In genomic region chr5:139847091-139847490, GRCh38 we compare ENCODE assay signal across 14 cellular contexts. TPM values are rescaled to one million over a fixed set of nuclear protein-coding genes. Genes with fewer than 3 reads are reported as not detected.
DNase-seq lines count a peak whose midpoint lies in the region; ATAC-seq and TF ChIP-seq lines count a peak whose summit lies in the region.
"Had no signal": no experiment of that assay in that cellular context is flagged by ENCODE, and none has a peak within 500 bp of the region (broad histone marks: within the 10 kb centered on the region; RNA-seq: fewer than 3 reads in every experiment).

No MANE protein-coding gene starts in this region.

- no peaks in the 10 kb centered on the region for H3K9me3 ChIP-seq in CD8-positive, alpha-beta memory T cell (ENCODE audit: low read length)
- H3K9me3 ChIP-seq in ovary: no peaks in the 10 kb centered on the region
- no peaks in the 10 kb centered on the region for H3K9me3 ChIP-seq in WERI-Rb-1 (ENCODE audit: severe bottlenecking)
- H3K9me3 ChIP-seq: adrenal gland, gastrocnemius medialis, thyroid gland had no signal

- DNase-seq in activated CD4-positive, alpha-beta T cell treated with anti-CD3 and anti-CD28 coated beads, Interleukin-2, amount 10 ng/mL, durations not matched to agents 24 days and 14 days: no peak
- no peak for DNase-seq in activated CD4-positive, alpha-beta T cell treated with anti-CD3 and anti-CD28 coated beads, Interleukin-2, amount 50 U/mL, for 4 hours
- DNase-seq in CD8-positive, alpha-beta memory T cell: no peak
- DNase-seq in central memory CD8-positive, alpha-beta T cell (ENCODE audit: low spot score in 2 of 2): no peak
- DNase-seq in ovary (peak in 4 of 5 donors; percentile 18 to 35 (median 24)), WERI-Rb-1 (no peak), hypothalamus (lab: John Stamatoyannopoulos, UW) (no peak)
- no peak for DNase-seq in stimulated activated naive CD4-positive, alpha-beta T cell treated with Interleukin-2 at 50 U/mL for 16 hours (lab: John Stamatoyannopoulos, UW)
- DNase-seq: ACHN, NCI-H2107, PC-9 had no signal

- WGBS in ovary, 3 donors: 55 to 61% (median 58%) methylated on average over 10 of the region's 10 CpGs

- no peaks in the 10 kb centered on the region for H3K36me3 Mint-ChIP-seq in activated CD4-positive, alpha-beta T cell treated with anti-CD3 and anti-CD28 coated beads, Interleukin-2, amount 10 ng/mL, durations not matched to agents 24 days and 14 days (ENCODE audit: low read depth)
- no peaks in the 10 kb centered on the region for H3K36me3 Mint-ChIP-seq in CD8-positive, alpha-beta memory T cell
- peaks cover 5% of the 10 kb centered on the region for H3K36me3 Mint-ChIP-seq in central memory CD8-positive, alpha-beta T cell (ENCODE audit: insufficient read depth)

- no peak overlapping the region for H3K27ac ChIP-seq in CD8-positive, alpha-beta memory T cell (ENCODE audit: low read depth, low read length)
- H3K27ac ChIP-seq in ovary: no peak overlapping the region
- H3K27ac ChIP-seq in WERI-Rb-1: no peak overlapping the region
- H3K27ac ChIP-seq: PC-9 had no signal

- no peak for TF ChIP-seq POLR2A in ovary (IDR thresholded peaks at IDR 0.05)

- H3K9me3 Mint-ChIP-seq in activated CD4-positive, alpha-beta T cell treated with anti-CD3 and anti-CD28 coated beads, Interleukin-2, amount 10 ng/mL, durations not matched to agents 24 days and 14 days: no peaks in the 10 kb centered on the region
- H3K9me3 Mint-ChIP-seq in CD8-positive, alpha-beta memory T cell: no peaks in the 10 kb centered on the region
- H3K9me3 Mint-ChIP-seq in central memory CD8-positive, alpha-beta T cell: no peaks in the 10 kb centered on the region

- H3K4me1 Mint-ChIP-seq in activated CD4-positive, alpha-beta T cell treated with anti-CD3 and anti-CD28 coated beads, Interleukin-2, amount 10 ng/mL, durations not matched to agents 24 days and 14 days: peaks cover 2% of the 10 kb centered on the region
- peaks cover 10 to 23% (median 21%) of the 10 kb centered on the region in 3 donors for H3K4me1 Mint-ChIP-seq in CD8-positive, alpha-beta memory T cell
- peaks cover 27% of the 10 kb centered on the region for H3K4me1 Mint-ChIP-seq in central memory CD8-positive, alpha-beta T cell

- TF ChIP-seq CTCF in ovary (IDR thresholded peaks at IDR 0.05): no peak
- no peak for TF ChIP-seq CTCF in WERI-Rb-1 (IDR thresholded peaks at IDR 0.05; ENCODE audit: low read depth, low read length)

- H3K27me3 Mint-ChIP-seq in activated CD4-positive, alpha-beta T cell treated with anti-CD3 and anti-CD28 coated beads, Interleukin-2, amount 10 ng/mL, durations not matched to agents 24 days and 14 days: peaks cover 58% of the 10 kb centered on the region
- H3K27me3 Mint-ChIP-seq in CD8-positive, alpha-beta memory T cell: peaks cover 15 to 23% of the 10 kb centered on the region in 2 donors
- peaks cover 33% of the 10 kb centered on the region for H3K27me3 Mint-ChIP-seq in central memory CD8-positive, alpha-beta T cell

- no peak overlapping the region for H3K4me3 ChIP-seq in CD8-positive, alpha-beta memory T cell (ENCODE audit: low read length)
- H3K4me3 ChIP-seq in ovary (no peak overlapping the region), WERI-Rb-1 (ENCODE audit: low read depth, low read length) (no peak overlapping the region)
- H3K4me3 ChIP-seq: PC-9 had no signal

- peaks cover 10% of the 10 kb centered on the region for H3K27me3 ChIP-seq in CD8-positive, alpha-beta memory T cell (ENCODE audit: insufficient read depth, low read length, poor library complexity, severe bottlenecking)
- H3K27me3 ChIP-seq in ovary: no peaks in the 10 kb centered on the region
- no peaks in the 10 kb centered on the region for H3K27me3 ChIP-seq in WERI-Rb-1 (ENCODE audit: insufficient read depth, low read depth, severe bottlenecking)
- H3K27me3 ChIP-seq: adrenal gland, gastrocnemius medialis, thyroid gland had no signal

- peak overlapping the region; percentile 62 for H3K4me3 Mint-ChIP-seq in activated CD4-positive, alpha-beta T cell treated with anti-CD3 and anti-CD28 coated beads, Interleukin-2, amount 10 ng/mL, durations not matched to agents 24 days and 14 days
- H3K4me3 Mint-ChIP-seq in CD8-positive, alpha-beta memory T cell: peak overlapping the region; percentile 18 to 77 (median 61)
- H3K4me3 Mint-ChIP-seq in central memory CD8-positive, alpha-beta T cell: peak overlapping the region; percentile 61

- POLR2A ChIA-PET in CD8-positive, alpha-beta memory T cell (lab: Charles Lee): interaction anchor here (0.9 to 1.1 kb wide), 2 partner anchors 54 to 55 kb away, joined by 3 to 4 read pairs; no protein-coding TSS in a partner anchor

- ATAC-seq in central memory CD8-positive, alpha-beta T cell (replicated peaks; ENCODE audit: extremely low read depth, poor library complexity, severe bottlenecking): no peak

- no peak overlapping the region for H3K27ac Mint-ChIP-seq in activated CD4-positive, alpha-beta T cell treated with anti-CD3 and anti-CD28 coated beads, Interleukin-2, amount 10 ng/mL, durations not matched to agents 24 days and 14 days
- H3K27ac Mint-ChIP-seq in CD8-positive, alpha-beta memory T cell: peak overlapping the region in 2 of 8 donors; percentile 17 to 20
- H3K27ac Mint-ChIP-seq in central memory CD8-positive, alpha-beta T cell (ENCODE audit: low read depth): peak overlapping the region; percentile 69

- intact Hi-C loops in activated CD4-positive, alpha-beta T cell treated with anti-CD3 and anti-CD28 coated beads, Interleukin-2, amount 10 ng/mL, durations not matched to agents 24 days and 14 days (cut with micrococcal nuclease): no loop called here
- intact Hi-C loops in ovary (cut with DNase I): loop anchor here in 2 of 4 donors (5.0 to 10.0 kb wide), 3 partner anchors 50 to 298 kb away; partner anchors contain the start of gene PSD2 (in 2 of the 2)

- no peaks in the 10 kb centered on the region for H3K4me1 ChIP-seq in CD8-positive, alpha-beta memory T cell (ENCODE audit: insufficient read depth, low read length)
- peaks cover 5% of the 10 kb centered on the region for H3K4me1 ChIP-seq in ovary (ENCODE audit: insufficient read depth)
- H3K4me1 ChIP-seq: adrenal gland had no signal

- no peaks in the 10 kb centered on the region for H3K36me3 ChIP-seq in CD8-positive, alpha-beta memory T cell (ENCODE audit: insufficient read depth, low read length)
- H3K36me3 ChIP-seq in ovary: no peaks in the 10 kb centered on the region
- H3K36me3 ChIP-seq in WERI-Rb-1: no peaks in the 10 kb centered on the region
- H3K36me3 ChIP-seq: thyroid gland had no signal

- no peak for TF ChIP-seq EP300 in ovary (IDR thresholded peaks at IDR 0.05)

- CTCF ChIA-PET in CD8-positive, alpha-beta memory T cell (lab: Charles Lee): interaction anchor here (0.7 to 1.3 kb wide), 5 partner anchors 9 to 82 kb away, joined by 3 to 7 read pairs (median 3); no protein-coding TSS in a partner anchor

RNA-seq across cellular contexts. Expression of gene PSD2, which starts 51.5 kb away (rescaled TPM):
- not detected in 2 replicates for total RNA-seq in activated CD4-positive, alpha-beta T cell treated with anti-CD3 and anti-CD28 coated beads, Interleukin-2, amount 10 ng/mL, durations not matched to agents 24 days and 14 days
- total RNA-seq in CD8-positive, alpha-beta memory T cell: not detected
- 0.12 TPM for polyA plus RNA-seq in CD8-positive, alpha-beta memory T cell
- under 1 TPM in 5 of 7 donors, not detected in 2; 0.05 to 0.37 (median 0.13) TPM for total RNA-seq in ovary
- polyA plus RNA-seq in ovary: under 1 TPM; 0.10 to 0.12 TPM

Comparison
In these comparisons a context has a peak if more than half of its experiments do, and no peak if none do; other contexts are left out.
1. DNase-seq: peak in ovary (4 of 5); none in activated CD4-positive, alpha-beta T cell treated with anti-CD3 and anti-CD28 coated beads, Interleukin-2, amount 10 ng/mL, durations not matched to agents 24 days and 14 days (single experiment), activated CD4-positive, alpha-beta T cell treated with anti-CD3 and anti-CD28 coated beads, Interleukin-2, amount 50 U/mL, for 4 hours (0 of 2), CD8-positive, alpha-beta memory T cell (0 of 5), central memory CD8-positive, alpha-beta T cell (0 of 2), WERI-Rb-1 (single experiment), stimulated activated naive CD4-positive, alpha-beta T cell treated with Interleukin-2 at 50 U/mL for 16 hours (single experiment) and hypothalamus (0 of 51).
2. Peak in every context shown above with its lines, with median percentiles within 50 percentile points of each other: H3K4me3 Mint-ChIP-seq.